Comparison of ENCODE assay signal across 8 cellular contexts in genomic region chr1:156421939-156422601, GRCh38. TPM values are rescaled to one million over a fixed set of nuclear protein-coding genes. Genes with fewer than 3 reads are reported as not detected.
DNase-seq lines count a peak whose midpoint lies in the region; ATAC-seq and TF ChIP-seq lines count a peak whose summit lies in the region.

No MANE protein-coding gene starts in this region.

- H3K4me1 Mint-ChIP-seq in activated naive CD4-positive, alpha-beta T cell treated with anti-CD3 and anti-CD28 coated beads, Interleukin-2, amount 10 ng/mL, durations not matched to agents 7 days and 5 days, result peaks cover 17% of the 10 kb centered on the region
- H3K4me1 Mint-ChIP-seq in activated T-helper 2 cell treated with anti-CD3 and anti-CD28 coated beads, Interferon-gamma antibody, Interleukin-2, Interleukin-4, amounts not matched to agents 10 μg/mL and 5 μg/mL and 100 μg/mL, durations not matched to agents 14 hours and 24 hours and 36 hours (ENCODE audit: low read depth), result peaks cover 14% of the 10 kb centered on the region

- intact Hi-C loops in activated T-helper 2 cell treated with anti-CD3 and anti-CD28 coated beads, Interferon-gamma antibody, Interleukin-2, Interleukin-4, amounts not matched to agents 10 μg/mL and 5 μg/mL and 100 μg/mL, durations not matched to agents 14 hours and 24 hours and 36 hours (cut with micrococcal nuclease), result loop anchor here (2.0 to 5.0 kb wide), 2 partner anchors 17 to 35 kb away; no protein-coding TSS in a partner anchor
- intact Hi-C loops in tibial artery (cut with DNase I; ENCODE audit: low total_unique reads), result no loop called here

- peaks cover 2% of the 10 kb centered on the region for H3K27me3 ChIP-seq in layer of hippocampus (ENCODE audit: control insufficient read depth, insufficient read depth, low read length)
- H3K27me3 ChIP-seq in tibial artery, result peaks cover 13 to 98% of the 10 kb centered on the region in 2 donors

- CTCF ChIA-PET in activated naive CD4-positive, alpha-beta T cell treated with anti-CD3 and anti-CD28 coated beads, Interleukin-2, amount 10 ng/mL, durations not matched to agents 7 days and 5 days (lab: Charles Lee), result interaction anchor here (1.3 to 1.6 kb wide), 2 partner anchors 15 to 36 kb away, joined by 3 to 17 read pairs; no protein-coding TSS in a partner anchor

- peak overlapping the region; percentile 52 for H3K4me3 Mint-ChIP-seq in activated naive CD4-positive, alpha-beta T cell treated with anti-CD3 and anti-CD28 coated beads, Interleukin-2, amount 10 ng/mL, durations not matched to agents 7 days and 5 days
- peak overlapping the region; percentile 55 for H3K4me3 Mint-ChIP-seq in activated T-helper 2 cell treated with anti-CD3 and anti-CD28 coated beads, Interferon-gamma antibody, Interleukin-2, Interleukin-4, amounts not matched to agents 10 μg/mL and 5 μg/mL and 100 μg/mL, durations not matched to agents 14 hours and 24 hours and 36 hours (ENCODE audit: low read depth)

- ATAC-seq in activated naive CD4-positive, alpha-beta T cell treated with anti-CD3 and anti-CD28 coated beads, Interleukin-2, amount 50 U/mL, for 72 hours, result no peak
- ATAC-seq in GM18858 (IDR thresholded peaks at IDR 0.05; ENCODE audit: unreplicated experiment), result no peak

- H3K9me3 ChIP-seq in tibial artery, result no peaks in the 10 kb centered on the region

- no peaks in the 10 kb centered on the region for H3K36me3 Mint-ChIP-seq in activated naive CD4-positive, alpha-beta T cell treated with anti-CD3 and anti-CD28 coated beads, Interleukin-2, amount 10 ng/mL, durations not matched to agents 7 days and 5 days
- H3K36me3 Mint-ChIP-seq in activated naive CD4-positive, alpha-beta T cell treated with anti-CD3 and anti-CD28 coated beads, Interleukin-2, amount 50 U/mL, for 72 hours, result no peaks in the 10 kb centered on the region
- no peaks in the 10 kb centered on the region for H3K36me3 Mint-ChIP-seq in activated T-helper 2 cell treated with anti-CD3 and anti-CD28 coated beads, Interferon-gamma antibody, Interleukin-2, Interleukin-4, amounts not matched to agents 10 μg/mL and 5 μg/mL and 100 μg/mL, durations not matched to agents 14 hours and 24 hours and 36 hours (ENCODE audit: low read depth)

- no peak for DNase-seq in activated naive CD4-positive, alpha-beta T cell treated with anti-CD3 and anti-CD28 coated beads, Interleukin-2, amount 10 ng/mL, durations not matched to agents 7 days and 5 days
- DNase-seq in activated naive CD4-positive, alpha-beta T cell treated with anti-CD3 and anti-CD28 coated beads, Interleukin-2, amount 50 U/mL, for 72 hours (ENCODE audit: low spot score in 2 of 2), result no peak
- DNase-seq in activated T-helper 2 cell treated with anti-CD3 and anti-CD28 coated beads, Interferon-gamma antibody, Interleukin-2, Interleukin-4, amounts not matched to agents 10 μg/mL and 5 μg/mL and 100 μg/mL, durations not matched to agents 14 hours and 24 hours and 36 hours (ENCODE audit: low spot score), result no peak
- DNase-seq in tibial artery, result no peak
- DNase-seq in NCI-H345 (lab: John Stamatoyannopoulos, UW), result no peak
- DNase-seq in SIG-M5 (lab: John Stamatoyannopoulos, UW), result no peak

- no peak for TF ChIP-seq CTCF in tibial artery (IDR thresholded peaks at IDR 0.05)

- H3K4me1 ChIP-seq in tibial artery, result peaks cover 0 to 24% (median 22%) of the 10 kb centered on the region in 4 donors

- no peaks in the 10 kb centered on the region for H3K9me3 Mint-ChIP-seq in activated naive CD4-positive, alpha-beta T cell treated with anti-CD3 and anti-CD28 coated beads, Interleukin-2, amount 10 ng/mL, durations not matched to agents 7 days and 5 days
- H3K9me3 Mint-ChIP-seq in activated naive CD4-positive, alpha-beta T cell treated with anti-CD3 and anti-CD28 coated beads, Interleukin-2, amount 50 U/mL, for 72 hours, result no peaks in the 10 kb centered on the region
- no peaks in the 10 kb centered on the region for H3K9me3 Mint-ChIP-seq in activated T-helper 2 cell treated with anti-CD3 and anti-CD28 coated beads, Interferon-gamma antibody, Interleukin-2, Interleukin-4, amounts not matched to agents 10 μg/mL and 5 μg/mL and 100 μg/mL, durations not matched to agents 14 hours and 24 hours and 36 hours

- no peak overlapping the region for H3K27ac Mint-ChIP-seq in activated naive CD4-positive, alpha-beta T cell treated with anti-CD3 and anti-CD28 coated beads, Interleukin-2, amount 10 ng/mL, durations not matched to agents 7 days and 5 days
- no peak overlapping the region for H3K27ac Mint-ChIP-seq in activated naive CD4-positive, alpha-beta T cell treated with anti-CD3 and anti-CD28 coated beads, Interleukin-2, amount 50 U/mL, for 72 hours
- no peak overlapping the region for H3K27ac Mint-ChIP-seq in activated T-helper 2 cell treated with anti-CD3 and anti-CD28 coated beads, Interferon-gamma antibody, Interleukin-2, Interleukin-4, amounts not matched to agents 10 μg/mL and 5 μg/mL and 100 μg/mL, durations not matched to agents 14 hours and 24 hours and 36 hours

- peak overlapping the region; percentile 29 to 45 for H3K4me3 ChIP-seq in tibial artery

- no peaks in the 10 kb centered on the region for H3K36me3 ChIP-seq in tibial artery

- H3K27me3 Mint-ChIP-seq in activated naive CD4-positive, alpha-beta T cell treated with anti-CD3 and anti-CD28 coated beads, Interleukin-2, amount 10 ng/mL, durations not matched to agents 7 days and 5 days, result peaks cover 96% of the 10 kb centered on the region
- peaks cover 86% of the 10 kb centered on the region for H3K27me3 Mint-ChIP-seq in activated T-helper 2 cell treated with anti-CD3 and anti-CD28 coated beads, Interferon-gamma antibody, Interleukin-2, Interleukin-4, amounts not matched to agents 10 μg/mL and 5 μg/mL and 100 μg/mL, durations not matched to agents 14 hours and 24 hours and 36 hours (ENCODE audit: low read depth)

- H3K27ac ChIP-seq in layer of hippocampus (ENCODE audit: low read depth, low read length), result peak overlapping the region; percentile 8
- H3K27ac ChIP-seq in tibial artery, result no peak overlapping the region

RNA-seq across cellular contexts. Expression of gene RHBG, which starts 53.1 kb away (rescaled TPM):
- not detected for total RNA-seq in activated naive CD4-positive, alpha-beta T cell treated with anti-CD3 and anti-CD28 coated beads, Interleukin-2, amount 50 U/mL, for 72 hours
- total RNA-seq in activated T-helper 2 cell treated with anti-CD3 and anti-CD28 coated beads, Interferon-gamma antibody, Interleukin-2, Interleukin-4, amounts not matched to agents 10 μg/mL and 5 μg/mL and 100 μg/mL, durations not matched to agents 14 hours and 24 hours and 36 hours, result not detected in 2 replicates
